8 cellular contexts compared by ENCODE assay signal in the genomic region with DNA sequence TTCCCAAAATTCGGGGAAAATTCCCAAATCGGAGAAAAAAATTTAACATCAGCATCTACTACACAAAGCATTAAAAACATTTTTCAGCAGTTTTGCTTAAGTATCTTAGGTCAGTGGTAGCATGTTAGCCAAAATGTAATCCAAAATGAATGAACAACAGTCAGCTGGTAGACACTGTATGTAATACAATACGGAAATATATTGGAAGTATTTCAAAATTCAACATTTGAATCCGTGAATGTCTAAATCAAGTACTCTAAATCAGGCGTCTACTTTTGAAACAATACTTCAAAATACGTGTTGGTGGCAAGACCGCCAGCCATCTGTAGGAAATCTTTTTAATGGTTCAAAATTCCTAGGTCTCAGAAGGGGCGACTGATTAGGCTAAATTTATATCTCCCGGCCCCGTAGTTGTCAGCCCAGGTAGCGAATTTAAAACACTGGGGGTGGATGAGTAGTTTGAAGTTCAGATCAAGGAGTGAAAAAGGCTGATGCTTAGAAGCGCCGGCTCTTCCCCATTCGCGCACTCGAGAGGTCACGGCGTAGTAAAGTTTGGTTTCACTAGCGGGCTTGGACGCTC. TPM values are rescaled to one million over a fixed set of nuclear protein-coding genes. Genes with fewer than 3 reads are reported as not detected.
DNase-seq lines count a peak whose midpoint lies in the region; ATAC-seq and TF ChIP-seq lines count a peak whose summit lies in the region.

No MANE protein-coding gene starts in this region.

- TF ChIP-seq CTCF in LNCaP clone FGC (IDR thresholded peaks at IDR 0.05; ENCODE audit: control insufficient read depth, extremely low read depth, insufficient read depth): no peak
- no peak for TF ChIP-seq CTCF in spleen (IDR thresholded peaks at IDR 0.05 in 8 of 11, conservative IDR thresholded peaks at IDR 0.05 in 3 of 11)

- peaks cover 4% of the 10 kb centered on the region for H3K27me3 Mint-ChIP-seq in activated naive CD8-positive, alpha-beta T cell treated with anti-CD3 and anti-CD28 coated beads, Interleukin-2, amount 50 U/mL, for 24 hours

- H3K4me1 Mint-ChIP-seq in activated naive CD8-positive, alpha-beta T cell treated with anti-CD3 and anti-CD28 coated beads, Interleukin-2, amount 50 U/mL, for 24 hours: peaks cover 64% of the 10 kb centered on the region

- H3K27ac Mint-ChIP-seq in activated naive CD8-positive, alpha-beta T cell treated with anti-CD3 and anti-CD28 coated beads, Interleukin-2, amount 50 U/mL, for 24 hours: peak overlapping the region; percentile 100

- no peaks in the 10 kb centered on the region for H3K9me3 ChIP-seq in spleen

- H3K36me3 Mint-ChIP-seq in activated naive CD8-positive, alpha-beta T cell treated with anti-CD3 and anti-CD28 coated beads, Interleukin-2, amount 50 U/mL, for 24 hours (ENCODE audit: low read depth): peaks cover 36% of the 10 kb centered on the region

- H3K4me1 ChIP-seq in spleen: peaks cover 44 to 71% (median 56%) of the 10 kb centered on the region in 6 donors

- peaks cover 0 to 10% (median 0%) of the 10 kb centered on the region in 6 donors for H3K36me3 ChIP-seq in spleen

- intact Hi-C loops in spleen (cut with DNase I; ENCODE audit: low total_unique reads): loop anchor here (10.0 kb wide), 1 partner anchor 255 kb away; no protein-coding TSS in a partner anchor

- WGBS in spleen, 5 donors: 2 to 5% (median 3%) methylated on average over 15 to 20 of the region's 20 CpGs

- no peak for TF ChIP-seq POLR2A in spleen (IDR thresholded peaks at IDR 0.05)

- peak; percentile 9 for ATAC-seq in GM21786 (IDR thresholded peaks at IDR 0.05; ENCODE audit: unreplicated experiment)
- peak; percentile 6 for ATAC-seq in activated naive CD8-positive, alpha-beta T cell treated with anti-CD3 and anti-CD28 coated beads, Interleukin-2, amount 50 U/mL, for 24 hours

- H3K4me3 ChIP-seq in LNCaP clone FGC (ENCODE audit: low read depth, low read length) (peak overlapping the region; percentile 89), iPS-11a (ENCODE audit: low read depth, low read length) (peak overlapping the region; percentile 89), spleen (peak overlapping the region; percentile 62 to 82 (median 72))

- no peaks in the 10 kb centered on the region for H3K27me3 ChIP-seq in spleen (replicated peaks in 1 of 7)

- peak overlapping the region; percentile 97 for H3K4me3 Mint-ChIP-seq in activated naive CD8-positive, alpha-beta T cell treated with anti-CD3 and anti-CD28 coated beads, Interleukin-2, amount 50 U/mL, for 24 hours

- DNase-seq in NCI-H345 treated with DMSO at 0.1 percent for 48 hours (lab: John Stamatoyannopoulos, UW; ENCODE audit: unreplicated experiment): peak; percentile 0
- no peak for DNase-seq in NCI-H345 (lab: John Stamatoyannopoulos, UW)
- peak; percentile 37 for DNase-seq in LNCaP clone FGC (ENCODE audit: low read depth)
- DNase-seq in activated naive CD8-positive, alpha-beta T cell treated with anti-CD3 and anti-CD28 coated beads, Interleukin-2, amount 50 U/mL, for 24 hours: no peak
- peak; percentile 93 for DNase-seq in spleen
- no peak for DNase-seq in COLO668 (lab: John Stamatoyannopoulos, UW; ENCODE audit: unreplicated experiment)

- no peaks in the 10 kb centered on the region for H3K9me3 Mint-ChIP-seq in activated naive CD8-positive, alpha-beta T cell treated with anti-CD3 and anti-CD28 coated beads, Interleukin-2, amount 50 U/mL, for 24 hours

- H3K27ac ChIP-seq in spleen: peak overlapping the region; percentile 96 to 100 (median 99)

RNA-seq across cellular contexts. Expression of a gene that starts 1.0 kb away (rescaled TPM):
- 100 to 1,000 TPM; 162 to 249 (median 188) TPM for total RNA-seq in spleen
- polyA plus RNA-seq in spleen: 10 to 100 TPM; 30.0 to 34.1 (median 31.2) TPM

Comparison
In these comparisons a context has a peak if more than half of its experiments do, and no peak if none do; other contexts are left out.
1. DNase-seq: peak in NCI-H345 treated with DMSO at 0.1 percent for 48 hours (single experiment), LNCaP clone FGC (single experiment) and spleen (single experiment); none in NCI-H345 (single experiment), activated naive CD8-positive, alpha-beta T cell treated with anti-CD3 and anti-CD28 coated beads, Interleukin-2, amount 50 U/mL, for 24 hours (single experiment) and COLO668 (single experiment).
2. Peak in every context shown above with its lines, with median percentiles within 50 percentile points of each other: H3K4me3 ChIP-seq.